In genomic region chr4:3013839-3014350, GRCh38 we compare ENCODE assay signal across 12 cellular contexts. TPM values are rescaled to one million over a fixed set of nuclear protein-coding genes. Genes with fewer than 3 reads are reported as not detected.
A peak's percentile ranks its signal among the peaks of the same experiment; 100 is the strongest.
DNase-seq lines count a peak whose midpoint lies in the region; ATAC-seq and TF ChIP-seq lines count a peak whose summit lies in the region.
"Had no signal": no experiment of that assay in that cellular context is flagged by ENCODE, and none has a peak within 500 bp of the region (broad histone marks: within the 10 kb centered on the region; RNA-seq: fewer than 3 reads in every experiment).

No MANE protein-coding gene starts in this region.

- CTCF ChIA-PET in Calu3 (lab: Charles Lee), result interaction anchor here (0.7 kb wide), 1 partner anchor 201 kb away, joined by 4 read pairs; no protein-coding TSS in a partner anchor

- H3K4me3 Mint-ChIP-seq in stimulated activated memory B cell treated with anti-CD40 and anti-IgM and Interleukin-4, amounts not matched to agents 10 μg/mL and 1 μg/mL and 100 μg/mL, for 72 hours, result no peak overlapping the region
- H3K4me3 Mint-ChIP-seq in Calu3 (ENCODE audit: low read depth, unreplicated experiment), result no peak overlapping the region

- BruUV-seq in Calu3 (replicated peaks; lab: Mats Ljungman, UMichigan), result no TSS peak

- peaks cover 33% of the 10 kb centered on the region for H3K27me3 Mint-ChIP-seq in stimulated activated memory B cell treated with anti-CD40 and anti-IgM and Interleukin-4, amounts not matched to agents 10 μg/mL and 1 μg/mL and 100 μg/mL, for 72 hours
- peaks cover 8% of the 10 kb centered on the region for H3K27me3 Mint-ChIP-seq in Calu3 (ENCODE audit: unreplicated experiment)

- intact Hi-C loops in cardiac septum (cut with DNase I), result no loop called here
- intact Hi-C loops in Calu3 (cut with micrococcal nuclease; ENCODE audit: unreplicated experiment), result no loop called here

- H3K27me3 ChIP-seq in cardiac muscle cell, result no peaks in the 10 kb centered on the region
- H3K27me3 ChIP-seq: BLaER1 had no signal

- no peaks in the 10 kb centered on the region for H3K36me3 Mint-ChIP-seq in stimulated activated memory B cell treated with anti-CD40 and anti-IgM and Interleukin-4, amounts not matched to agents 10 μg/mL and 1 μg/mL and 100 μg/mL, for 72 hours
- no peaks in the 10 kb centered on the region for H3K36me3 Mint-ChIP-seq in Calu3 (ENCODE audit: insufficient read depth, unreplicated experiment)

- peak; percentile 82 for ATAC-seq in GM21529 (IDR thresholded peaks at IDR 0.05; ENCODE audit: unreplicated experiment)
- peak; percentile 75 for ATAC-seq in stimulated activated memory B cell treated with anti-CD40 and anti-IgM and Interleukin-4, amounts not matched to agents 10 μg/mL and 1 μg/mL and 100 μg/mL, for 72 hours

- no peaks in the 10 kb centered on the region for H3K36me3 ChIP-seq in cardiac muscle cell
- H3K36me3 ChIP-seq: BLaER1 had no signal

- peak overlapping the region; percentile 51 for H3K27ac ChIP-seq in cardiac muscle cell
- H3K27ac ChIP-seq: BLaER1, HL-60 had no signal

- peaks cover 18% of the 10 kb centered on the region for H3K4me1 Mint-ChIP-seq in stimulated activated memory B cell treated with anti-CD40 and anti-IgM and Interleukin-4, amounts not matched to agents 10 μg/mL and 1 μg/mL and 100 μg/mL, for 72 hours
- peaks cover 10% of the 10 kb centered on the region for H3K4me1 Mint-ChIP-seq in Calu3 (ENCODE audit: low read depth, unreplicated experiment)

- peak overlapping the region; percentile 33 for H3K27ac Mint-ChIP-seq in stimulated activated memory B cell treated with anti-CD40 and anti-IgM and Interleukin-4, amounts not matched to agents 10 μg/mL and 1 μg/mL and 100 μg/mL, for 72 hours
- H3K27ac Mint-ChIP-seq in Calu3 (ENCODE audit: unreplicated experiment), result no peak overlapping the region

- no peaks in the 10 kb centered on the region for H3K9me3 Mint-ChIP-seq in stimulated activated memory B cell treated with anti-CD40 and anti-IgM and Interleukin-4, amounts not matched to agents 10 μg/mL and 1 μg/mL and 100 μg/mL, for 72 hours
- H3K9me3 Mint-ChIP-seq in Calu3 (ENCODE audit: low read depth, unreplicated experiment), result no peaks in the 10 kb centered on the region

- H3K9me3 ChIP-seq in cardiac muscle cell (ENCODE audit: low read depth), result no peaks in the 10 kb centered on the region
- H3K9me3 ChIP-seq: BLaER1 had no signal

- H3K4me3 ChIP-seq in cardiac muscle cell, result no peak overlapping the region
- H3K4me3 ChIP-seq: BLaER1 had no signal

- H3K4me1 ChIP-seq in cardiac muscle cell (ENCODE audit: low read depth), result peaks cover 10% of the 10 kb centered on the region
- H3K4me1 ChIP-seq: BLaER1 had no signal

- TF ChIP-seq CTCF in cardiac muscle cell (IDR thresholded peaks at IDR 0.05; ENCODE audit: low read depth, low read length), result no peak
- no peak for TF ChIP-seq CTCF in Calu3 (IDR thresholded peaks at IDR 0.05; ENCODE audit: unreplicated experiment)

- DNase-seq in cardiac muscle cell (ENCODE audit: low read depth in 1 of 2, low spot score in 1 of 2) (peak in 1 of 2 donors; percentile 73), cardiac septum (ENCODE audit: low spot score) (no peak), OCI-M1 (lab: John Stamatoyannopoulos, UW) (peak; percentile 52), NCI-H2029 treated with DMSO at 0.1 percent for 48 hours (lab: John Stamatoyannopoulos, UW) (no peak), Calu3 (no peak), GDM1 (lab: John Stamatoyannopoulos, UW) (no peak)
- DNase-seq: NCI-H1105 treated with DMSO at 0.1 percent for 48 hours, substantia nigra had no signal

RNA-seq across cellular contexts. Expression of gene GRK4, which starts 50.5 kb away (rescaled TPM):
- total RNA-seq in cardiac muscle cell (9.4 and 12.8 TPM in 2 replicates), cardiac septum (13.5 TPM), Calu3 (2022) (0.80 and 1.1 TPM in 2 replicates)
- polyA plus RNA-seq in cardiac muscle cell, result 10.0 and 11.1 TPM in 2 replicates

RNA-seq across cellular contexts. Expression of gene NOP14, which starts 50.7 kb away (rescaled TPM):
- total RNA-seq in cardiac muscle cell (14.4 and 19.8 TPM in 2 replicates), cardiac septum (16.1 TPM), Calu3 (2022) (29.1 and 29.4 TPM in 2 replicates)
- polyA plus RNA-seq in cardiac muscle cell, result 15.0 and 17.6 TPM in 2 replicates
